Comparison of ENCODE assay signal across 8 cellular contexts in the genomic region with DNA sequence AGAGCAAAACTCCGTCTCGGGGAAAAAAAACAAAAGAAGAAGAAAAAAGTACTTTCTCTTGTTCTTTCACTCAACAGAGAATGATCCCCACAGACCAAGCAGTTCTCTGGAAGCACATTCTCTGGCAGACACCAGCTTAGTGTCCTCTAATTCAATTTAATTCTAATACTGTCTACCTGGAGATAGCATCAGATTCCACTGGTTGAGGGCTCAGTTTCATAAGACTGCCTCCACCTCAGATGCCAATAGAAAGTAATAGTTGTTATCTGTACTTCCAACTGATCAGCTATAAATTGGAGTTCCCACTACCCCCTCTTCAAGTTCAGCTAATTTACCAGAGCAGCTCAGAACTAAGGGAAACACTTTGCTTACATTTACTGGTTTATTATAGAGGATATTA.
"Had no signal": no experiment of that assay in that cellular context is flagged by ENCODE, and none has a peak within 500 bp of the region (broad histone marks: within the 10 kb centered on the region; RNA-seq: fewer than 3 reads in every experiment).

No MANE protein-coding gene starts in this region.

- H3K9me3 ChIP-seq: HAP-1 had no signal

- H3K9ac ChIP-seq: GM23248 had no signal

- H3K4me3 ChIP-seq: GM23248, HAP-1 had no signal

- DNase-seq: GM23248, GOT3, H7, HFFc6 had no signal

- H3K4me1 ChIP-seq: HAP-1 had no signal

- ATAC-seq: HCT116, HepG2 had no signal

- H3K36me3 ChIP-seq: HAP-1 had no signal

- H2AFZ ChIP-seq: GM23248 had no signal

- H3K27ac ChIP-seq: GM23248, HL-60 had no signal
